10 cellular contexts compared by ENCODE assay signal in the genomic region with DNA sequence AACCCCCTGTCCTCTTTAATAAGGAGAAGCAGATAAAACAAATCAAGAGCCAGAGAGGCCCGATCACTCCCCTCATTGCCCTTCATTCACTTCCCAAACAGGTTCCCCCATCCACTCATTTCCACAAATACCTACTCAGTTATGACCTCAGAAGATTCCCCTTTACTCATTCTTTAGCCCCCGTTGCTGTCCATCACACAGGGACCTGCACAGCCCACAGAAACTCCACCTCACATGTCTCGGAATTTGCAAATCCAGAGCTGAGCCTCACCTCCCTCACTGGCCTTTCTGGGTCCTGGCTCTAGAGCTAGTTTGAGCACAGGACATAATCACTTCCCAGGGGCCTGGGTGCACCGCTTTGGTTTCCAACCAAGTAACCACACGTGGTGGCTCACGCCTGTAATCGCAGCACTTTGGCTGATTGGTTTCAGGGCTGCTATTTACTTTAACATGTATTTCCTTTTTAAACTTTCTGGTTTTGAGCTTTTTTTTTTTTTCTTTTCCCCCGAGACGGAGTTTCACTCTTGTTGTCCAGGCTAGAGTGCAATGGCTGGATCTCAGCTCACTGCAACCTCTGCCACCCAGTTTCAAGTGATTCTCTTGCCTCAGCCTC. TPM values are rescaled to one million over a fixed set of nuclear protein-coding genes. Genes with fewer than 3 reads are reported as not detected.
DNase-seq lines count a peak whose midpoint lies in the region; ATAC-seq and TF ChIP-seq lines count a peak whose summit lies in the region.
"Had no signal": no experiment of that assay in that cellular context is flagged by ENCODE, and none has a peak within 500 bp of the region (broad histone marks: within the 10 kb centered on the region; RNA-seq: fewer than 3 reads in every experiment).

No MANE protein-coding gene starts in this region.

- no peaks in the 10 kb centered on the region for H3K27me3 ChIP-seq in testis
- H3K27me3 ChIP-seq in left lung = no peaks in the 10 kb centered on the region
- H3K27me3 ChIP-seq: hepatocyte had no signal

- CTCF ChIA-PET in activated naive CD4-positive, alpha-beta T cell treated with anti-CD3 and anti-CD28 coated beads for 36 hours (lab: Charles Lee) = no interaction called here
- CTCF ChIA-PET in activated CD8-positive, alpha-beta T cell treated with anti-CD3 and anti-CD28 coated beads for 36 hours (lab: Charles Lee) = interaction anchor here (0.5 to 2.7 kb wide), 4 partner anchors 9 to 39 kb away, joined by 3 to 8 read pairs (median 4); partner anchors contain the start of gene ATP6V0E1

- intact Hi-C loops in activated naive CD4-positive, alpha-beta T cell treated with anti-CD3 and anti-CD28 coated beads for 36 hours (cut with micrococcal nuclease) = no loop called here
- intact Hi-C loops in activated CD8-positive, alpha-beta T cell treated with anti-CD3 and anti-CD28 coated beads for 36 hours (cut with micrococcal nuclease) = no loop called here
- intact Hi-C loops in testis (cut with DNase I; ENCODE audit: low total_unique reads) = no loop called here
- intact Hi-C loops in left lung (cut with DNase I) = no loop called here

- peaks cover 3% of the 10 kb centered on the region for H3K4me1 ChIP-seq in testis
- peaks cover 3 to 40% of the 10 kb centered on the region in 2 donors for H3K4me1 ChIP-seq in left lung

- H3K36me3 ChIP-seq in testis (ENCODE audit: low read depth, missing control alignments) (no peaks in the 10 kb centered on the region), left lung (peaks cover 0 to 35% of the 10 kb centered on the region in 2 donors)

- peak overlapping the region; percentile 26 for H3K27ac Mint-ChIP-seq in activated naive CD4-positive, alpha-beta T cell treated with anti-CD3 and anti-CD28 coated beads for 36 hours
- H3K27ac Mint-ChIP-seq in activated CD8-positive, alpha-beta T cell treated with anti-CD3 and anti-CD28 coated beads for 36 hours = peak overlapping the region; percentile 82

- TF ChIP-seq POLR2A in testis (IDR thresholded peaks at IDR 0.05) = no peak

- peaks cover 79% of the 10 kb centered on the region for H3K4me1 Mint-ChIP-seq in activated naive CD4-positive, alpha-beta T cell treated with anti-CD3 and anti-CD28 coated beads for 36 hours (ENCODE audit: low read depth)
- peaks cover 70% of the 10 kb centered on the region for H3K4me1 Mint-ChIP-seq in activated CD8-positive, alpha-beta T cell treated with anti-CD3 and anti-CD28 coated beads for 36 hours (ENCODE audit: low read depth)

- TF ChIP-seq CTCF in activated CD8-positive, alpha-beta T cell treated with anti-CD3 and anti-CD28 coated beads for 36 hours (IDR thresholded peaks at IDR 0.05) = no peak
- TF ChIP-seq CTCF in testis (IDR thresholded peaks at IDR 0.05) (no peak), left lung (IDR thresholded peaks at IDR 0.05) (no peak)

- H3K9me3 Mint-ChIP-seq in activated naive CD4-positive, alpha-beta T cell treated with anti-CD3 and anti-CD28 coated beads for 36 hours = no peaks in the 10 kb centered on the region
- H3K9me3 Mint-ChIP-seq in activated CD8-positive, alpha-beta T cell treated with anti-CD3 and anti-CD28 coated beads for 36 hours = no peaks in the 10 kb centered on the region

- peaks cover 16% of the 10 kb centered on the region for H3K36me3 Mint-ChIP-seq in activated naive CD4-positive, alpha-beta T cell treated with anti-CD3 and anti-CD28 coated beads for 36 hours (ENCODE audit: low read depth)
- H3K36me3 Mint-ChIP-seq in activated CD8-positive, alpha-beta T cell treated with anti-CD3 and anti-CD28 coated beads for 36 hours (ENCODE audit: low read depth) = peaks cover 18% of the 10 kb centered on the region

- POLR2A ChIA-PET in activated CD8-positive, alpha-beta T cell treated with anti-CD3 and anti-CD28 coated beads for 36 hours (lab: Charles Lee) = interaction anchor here (0.7 to 0.8 kb wide), 2 partner anchors 14 to 18 kb away, joined by 3 read pairs; partner anchors contain the start of gene ATP6V0E1

- H3K27ac ChIP-seq in testis = no peak overlapping the region
- no peak overlapping the region for H3K27ac ChIP-seq in left lung
- H3K27ac ChIP-seq: hepatocyte had no signal

- peak; percentile 84 for ATAC-seq in HG02870 (IDR thresholded peaks at IDR 0.05; ENCODE audit: unreplicated experiment)
- ATAC-seq in activated CD8-positive, alpha-beta T cell treated with anti-CD3 and anti-CD28 coated beads for 36 hours = peak; percentile 77
- ATAC-seq in left lung = no peak

- H3K9me3 ChIP-seq in testis = no peaks in the 10 kb centered on the region
- no peaks in the 10 kb centered on the region for H3K9me3 ChIP-seq in left lung

- no peak overlapping the region for H3K4me3 Mint-ChIP-seq in activated naive CD4-positive, alpha-beta T cell treated with anti-CD3 and anti-CD28 coated beads for 36 hours
- H3K4me3 Mint-ChIP-seq in activated CD8-positive, alpha-beta T cell treated with anti-CD3 and anti-CD28 coated beads for 36 hours = peak overlapping the region; percentile 39

- DNase-seq in activated naive CD4-positive, alpha-beta T cell treated with anti-CD3 and anti-CD28 coated beads for 36 hours = peak; percentile 22
- no peak for DNase-seq in activated naive CD4-positive, alpha-beta T cell treated with anti-CD3 and anti-CD28 coated beads, Interleukin-2, amount 50 U/mL, for 16 hours
- peak; percentile 59 for DNase-seq in activated CD8-positive, alpha-beta T cell treated with anti-CD3 and anti-CD28 coated beads for 36 hours
- DNase-seq in testis (peak; percentile 13), left lung (no peak), NCI-H774 (lab: John Stamatoyannopoulos, UW) (no peak), HK-2 (ENCODE audit: unreplicated experiment) (no peak)
- DNase-seq: NCI-H1105 treated with DMSO at 0.1 percent for 48 hours had no signal

- no peak overlapping the region for H3K4me3 ChIP-seq in testis
- H3K4me3 ChIP-seq in left lung = no peak overlapping the region
- H3K4me3 ChIP-seq: hepatocyte had no signal

- 81 to 86% methylated on average over 9 of the region's 9 CpGs for WGBS in testis, 2 donors

- H3K27me3 Mint-ChIP-seq in activated naive CD4-positive, alpha-beta T cell treated with anti-CD3 and anti-CD28 coated beads for 36 hours (ENCODE audit: low read depth) = no peaks in the 10 kb centered on the region
- no peaks in the 10 kb centered on the region for H3K27me3 Mint-ChIP-seq in activated CD8-positive, alpha-beta T cell treated with anti-CD3 and anti-CD28 coated beads for 36 hours

RNA-seq across cellular contexts. Expression of gene ATP6V0E1, which starts 17.8 kb away (rescaled TPM):
- total RNA-seq in activated naive CD4-positive, alpha-beta T cell treated with anti-CD3 and anti-CD28 coated beads for 36 hours = 10 to 100 TPM; 70.9 to 71.9 TPM
- 10 to 100 TPM; 68.0 to 79.8 TPM for total RNA-seq in activated CD8-positive, alpha-beta T cell treated with anti-CD3 and anti-CD28 coated beads for 36 hours
- total RNA-seq in testis = 100 to 1,000 TPM; 124 to 134 TPM
- polyA plus RNA-seq in testis (ENCODE audit: insufficient read depth, low read depth, low replicate concordance) = 170 TPM
- 100 to 1,000 TPM; 380 to 385 TPM for total RNA-seq in left lung

RNA-seq across cellular contexts. Expression of gene RPL26L1, which starts 42.1 kb away (rescaled TPM):
- 10 to 100 TPM; 75.4 to 82.7 TPM for total RNA-seq in activated naive CD4-positive, alpha-beta T cell treated with anti-CD3 and anti-CD28 coated beads for 36 hours
- 10 to 100 TPM; 72.9 to 74.9 TPM for total RNA-seq in activated CD8-positive, alpha-beta T cell treated with anti-CD3 and anti-CD28 coated beads for 36 hours
- 10 to 100 TPM; 63.0 to 67.3 TPM for total RNA-seq in testis
- polyA plus RNA-seq in testis (ENCODE audit: insufficient read depth, low read depth, low replicate concordance) = 164 TPM
- total RNA-seq in left lung = 10 to 100 TPM; 28.3 to 33.7 TPM

RNA-seq across cellular contexts. Expression of gene CREBRF, which starts 54.8 kb away (rescaled TPM):
- 10 to 100 TPM; 17.0 to 18.3 TPM for total RNA-seq in activated naive CD4-positive, alpha-beta T cell treated with anti-CD3 and anti-CD28 coated beads for 36 hours
- total RNA-seq in activated CD8-positive, alpha-beta T cell treated with anti-CD3 and anti-CD28 coated beads for 36 hours = 10 to 100 TPM in 1 of 2 experiments, 1 to 10 TPM in 1; 9.3 to 10.2 TPM
- total RNA-seq in testis (10 to 100 TPM; 55.6 to 58.4 TPM), left lung (10 to 100 TPM; 21.9 to 34.4 TPM)
- polyA plus RNA-seq in testis (ENCODE audit: insufficient read depth, low read depth, low replicate concordance) = 24.2 TPM

Comparison
In these comparisons a context has a peak if more than half of its experiments do, and no peak if none do; other contexts are left out.
1. DNase-seq: peak in activated naive CD4-positive, alpha-beta T cell treated with anti-CD3 and anti-CD28 coated beads for 36 hours (single experiment), activated CD8-positive, alpha-beta T cell treated with anti-CD3 and anti-CD28 coated beads for 36 hours (single experiment) and testis (single experiment); none in activated naive CD4-positive, alpha-beta T cell treated with anti-CD3 and anti-CD28 coated beads, Interleukin-2, amount 50 U/mL, for 16 hours (single experiment), left lung (0 of 2), NCI-H774 (single experiment) and HK-2 (single experiment).